13 cellular contexts compared by ENCODE assay signal in genomic region chr2:72778410-72778809, GRCh38. TPM values are rescaled to one million over a fixed set of nuclear protein-coding genes. Genes with fewer than 3 reads are reported as not detected.
A peak's percentile ranks its signal among the peaks of the same experiment; 100 is the strongest.
DNase-seq lines count a peak whose midpoint lies in the region; ATAC-seq lines count a peak whose summit lies in the region.
"Had no signal": no experiment of that assay in that cellular context is flagged by ENCODE, and none has a peak within 500 bp of the region (broad histone marks: within the 10 kb centered on the region; RNA-seq: fewer than 3 reads in every experiment).

No MANE protein-coding gene starts in this region.

- H3K9me3 Mint-ChIP-seq in activated naive CD4-positive, alpha-beta T cell treated with anti-CD3 and anti-CD28 coated beads, Interleukin-2, amount 50 U/mL, for 72 hours: no peaks in the 10 kb centered on the region
- no peaks in the 10 kb centered on the region for H3K9me3 Mint-ChIP-seq in natural killer cell treated with Interleukin-12 subunit alpha and Interleukin-12 subunit beta and Interleukin-15 and Interleukin-18, amount 100 ng/mL, for 72 hours

- H3K4me3 ChIP-seq in skeletal muscle cell (ENCODE audit: low read depth, low read length): no peak overlapping the region

- H3K4me3 Mint-ChIP-seq in natural killer cell treated with Interleukin-12 subunit alpha and Interleukin-12 subunit beta and Interleukin-15 and Interleukin-18, amount 100 ng/mL, for 72 hours: no peak overlapping the region
- H3K4me3 Mint-ChIP-seq: nephron had no signal

- no peaks in the 10 kb centered on the region for H3K36me3 Mint-ChIP-seq in activated naive CD4-positive, alpha-beta T cell treated with anti-CD3 and anti-CD28 coated beads, Interleukin-2, amount 50 U/mL, for 72 hours
- H3K36me3 Mint-ChIP-seq in natural killer cell treated with Interleukin-12 subunit alpha and Interleukin-12 subunit beta and Interleukin-15 and Interleukin-18, amount 100 ng/mL, for 72 hours: no peaks in the 10 kb centered on the region

- no peak for DNase-seq in activated naive CD4-positive, alpha-beta T cell treated with anti-CD3 and anti-CD28 coated beads, Interleukin-2, amount 50 U/mL, for 72 hours (ENCODE audit: low spot score in 2 of 2)
- DNase-seq in activated naive CD4-positive, alpha-beta T cell treated with Interleukin-2 at 50 U/mL for 16 hours: no peak
- peak; percentile 64 for DNase-seq in NCI-H226
- DNase-seq in fibroblast of gingiva (ENCODE audit: low read depth): peak; percentile 25
- peak; percentile 25 for DNase-seq in skeletal muscle cell (ENCODE audit: low read depth)
- DNase-seq in natural killer cell treated with Interleukin-12 subunit alpha and Interleukin-12 subunit beta and Interleukin-15 and Interleukin-18, amount 100 ng/mL, for 72 hours (ENCODE audit: low spot score): no peak
- no peak for DNase-seq in NCI-H526 treated with DMSO at 0.1 percent for 48 hours (lab: John Stamatoyannopoulos, UW)
- DNase-seq: DND-41, islet precursor cell, NCI-H510A, SHP77 had no signal

- H3K27ac Mint-ChIP-seq in activated naive CD4-positive, alpha-beta T cell treated with anti-CD3 and anti-CD28 coated beads, Interleukin-2, amount 50 U/mL, for 72 hours: no peak overlapping the region
- H3K27ac Mint-ChIP-seq in natural killer cell treated with Interleukin-12 subunit alpha and Interleukin-12 subunit beta and Interleukin-15 and Interleukin-18, amount 100 ng/mL, for 72 hours: no peak overlapping the region
- H3K27ac Mint-ChIP-seq: nephron had no signal

- peak; percentile 49 to 68 for ATAC-seq in activated naive CD4-positive, alpha-beta T cell treated with anti-CD3 and anti-CD28 coated beads, Interleukin-2, amount 50 U/mL, for 72 hours
- ATAC-seq in natural killer cell treated with Interleukin-12 subunit alpha and Interleukin-12 subunit beta and Interleukin-15 and Interleukin-18, amount 100 ng/mL, for 72 hours: no peak
- no peak for ATAC-seq in GM19452 (IDR thresholded peaks at IDR 0.05; ENCODE audit: unreplicated experiment)

- no peaks in the 10 kb centered on the region for H3K4me1 Mint-ChIP-seq in natural killer cell treated with Interleukin-12 subunit alpha and Interleukin-12 subunit beta and Interleukin-15 and Interleukin-18, amount 100 ng/mL, for 72 hours (ENCODE audit: low read depth in 2 of 2)
- H3K4me1 Mint-ChIP-seq: nephron had no signal

- H3K27me3 Mint-ChIP-seq in natural killer cell treated with Interleukin-12 subunit alpha and Interleukin-12 subunit beta and Interleukin-15 and Interleukin-18, amount 100 ng/mL, for 72 hours: no peaks in the 10 kb centered on the region

RNA-seq across cellular contexts. Expression of gene EXOC6B, which starts 47.4 kb away (rescaled TPM):
- total RNA-seq in activated naive CD4-positive, alpha-beta T cell treated with anti-CD3 and anti-CD28 coated beads, Interleukin-2, amount 50 U/mL, for 72 hours: 10 to 100 TPM in 1 of 2 donors, 1 to 10 TPM in 1; 9.3 to 11.0 TPM
- 10 to 100 TPM; 10.8 to 12.8 TPM for total RNA-seq in natural killer cell treated with Interleukin-12 subunit alpha and Interleukin-12 subunit beta and Interleukin-15 and Interleukin-18, amount 100 ng/mL, for 72 hours

Comparison
In these comparisons a context has a peak if more than half of its experiments do, and no peak if none do; other contexts are left out.
1. ATAC-seq: peak in activated naive CD4-positive, alpha-beta T cell treated with anti-CD3 and anti-CD28 coated beads, Interleukin-2, amount 50 U/mL, for 72 hours (2 of 2); none in natural killer cell treated with Interleukin-12 subunit alpha and Interleukin-12 subunit beta and Interleukin-15 and Interleukin-18, amount 100 ng/mL, for 72 hours (0 of 2) and GM19452 (single experiment).
2. DNase-seq: peak in NCI-H226 (single experiment), fibroblast of gingiva (single experiment) and skeletal muscle cell (single experiment); none in activated naive CD4-positive, alpha-beta T cell treated with anti-CD3 and anti-CD28 coated beads, Interleukin-2, amount 50 U/mL, for 72 hours (0 of 2), activated naive CD4-positive, alpha-beta T cell treated with Interleukin-2 at 50 U/mL for 16 hours (single experiment), natural killer cell treated with Interleukin-12 subunit alpha and Interleukin-12 subunit beta and Interleukin-15 and Interleukin-18, amount 100 ng/mL, for 72 hours (single experiment) and NCI-H526 treated with DMSO at 0.1 percent for 48 hours (single experiment).